Comparison of ENCODE assay signal across 10 cellular contexts in the genomic region with DNA sequence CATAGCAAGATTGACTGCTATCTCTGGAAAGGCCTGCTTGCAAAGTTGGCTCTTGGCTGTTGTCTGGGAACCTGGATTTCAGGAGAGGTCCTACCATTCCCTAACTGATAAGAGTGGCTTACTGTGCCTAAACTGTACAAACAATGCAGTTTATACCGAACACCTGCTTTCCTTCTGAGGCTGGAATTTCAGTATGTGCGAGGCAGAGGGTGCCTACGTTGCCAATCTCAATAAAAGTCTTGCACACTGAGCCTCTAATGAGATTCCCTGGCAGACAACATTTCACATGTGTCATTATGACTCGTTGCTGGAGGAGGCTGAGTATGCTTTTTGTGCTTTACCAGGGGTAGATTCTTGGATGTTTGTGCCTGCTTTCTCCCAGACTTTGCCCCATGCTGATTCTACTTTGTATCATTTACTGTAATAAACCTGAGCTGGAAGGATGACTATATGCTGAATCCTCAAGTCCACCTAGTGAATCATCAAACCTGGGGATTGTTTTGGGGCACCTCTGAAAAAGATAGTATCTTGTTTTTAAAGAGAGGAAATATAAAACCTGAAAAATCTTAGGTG. TPM values are rescaled to one million over a fixed set of nuclear protein-coding genes. Genes with fewer than 3 reads are reported as not detected.
DNase-seq lines count a peak whose midpoint lies in the region; ATAC-seq and TF ChIP-seq lines count a peak whose summit lies in the region.
"Had no signal": no experiment of that assay in that cellular context is flagged by ENCODE, and none has a peak within 500 bp of the region (broad histone marks: within the 10 kb centered on the region; RNA-seq: fewer than 3 reads in every experiment).

No MANE protein-coding gene starts in this region.

- no peaks in the 10 kb centered on the region for H4K20me1 ChIP-seq in GM23248 (ENCODE audit: insufficient read depth)

- DNase-seq in ACHN, result peak; percentile 74
- peak; percentile 85 for DNase-seq in GM23248
- peak; percentile 17 to 58 for DNase-seq in SHP77 (lab: John Stamatoyannopoulos, UW)
- DNase-seq in foreskin keratinocyte, result peak; percentile 93 to 97
- no peak for DNase-seq in NCI-H1694 (lab: John Stamatoyannopoulos, UW)
- DNase-seq in stimulated activated CD4-positive, alpha-beta T cell treated with anti-CD3 and anti-CD28 coated beads, Interleukin-12 subunit alpha, Interleukin-12 subunit beta, amount 100 ng/mL, for 4 hours, result no peak
- no peak for DNase-seq in NCI-H1092 (lab: John Stamatoyannopoulos, UW)
- DNase-seq: testis had no signal

- no peaks in the 10 kb centered on the region for H3K9me2 ChIP-seq in GM23248 (ENCODE audit: insufficient read depth)

- WGBS in GM23248 (ENCODE audit: low coverage in 1 of 2, low lambda C conversion rate in 2 of 2, missing lambda C conversion rate in 2 of 2), 2 experiments, result 28 to 31% methylated on average over 4 of the region's 4 CpGs

- H3K4me2 ChIP-seq in GM23248 (ENCODE audit: unreplicated experiment), result peak overlapping the region; percentile 53
- H3K4me2 ChIP-seq: KMS-11 had no signal

- ATAC-seq in foreskin keratinocyte (peak; percentile 98), GM19455 (IDR thresholded peaks at IDR 0.05; ENCODE audit: unreplicated experiment) (no peak)

- H3K9ac ChIP-seq in GM23248, result no peak overlapping the region
- H3K9ac ChIP-seq: KMS-11 had no signal

- no peaks in the 10 kb centered on the region for H3K9me3 ChIP-seq in GM23248 (ENCODE audit: low read depth)
- H3K9me3 ChIP-seq: testis had no signal

- no peak overlapping the region for H3K4me3 ChIP-seq in GM23248
- H3K4me3 ChIP-seq: testis had no signal

- H3K79me2 ChIP-seq in GM23248 (ENCODE audit: insufficient read depth), result no peaks in the 10 kb centered on the region

- H3K27ac ChIP-seq in GM23248, result peak overlapping the region; percentile 59
- peak overlapping the region; percentile 64 for H3K27ac ChIP-seq in foreskin keratinocyte
- H3K27ac ChIP-seq: KMS-11, testis had no signal

- H3K27me3 ChIP-seq in GM23248 (replicated peaks; ENCODE audit: insufficient read depth), result no peaks in the 10 kb centered on the region
- H3K27me3 ChIP-seq in foreskin keratinocyte, result no peaks in the 10 kb centered on the region
- H3K27me3 ChIP-seq: testis had no signal

- no peaks in the 10 kb centered on the region for H3K36me3 ChIP-seq in GM23248 (ENCODE audit: low read depth)

- in situ Hi-C loops in ACHN (cut with HindIII; ENCODE audit: low pct_ligation_motif_present, low pct_unique_long_range_greater_than_20kb, low sequenced_read_pairs) (no loop called here), GM23248 (cut with MboI) (no loop called here)

- H3F3A ChIP-seq in GM23248 (ENCODE audit: insufficient read depth), result peaks cover 19% of the 10 kb centered on the region; the same call in 1 of the 2 replicates

- H3K4me1 ChIP-seq in GM23248 (ENCODE audit: insufficient read depth) (peaks cover 20% of the 10 kb centered on the region), foreskin keratinocyte (peaks cover 45% of the 10 kb centered on the region)
- H3K4me1 ChIP-seq: testis had no signal

- no peak overlapping the region for H2AFZ ChIP-seq in GM23248

- TF ChIP-seq CTCF in foreskin keratinocyte (conservative IDR thresholded peaks at IDR 0.05), result no peak

RNA-seq across cellular contexts. Expression of a gene that starts 58.9 kb away (rescaled TPM):
- total RNA-seq in GM23248 (2014; rRNA removed; shearing (Covaris generic)), result 0.32 and 2.0 TPM in 2 replicates
- polyA plus RNA-seq in GM23248 (2016; fragmentation: Nextera tagmentation; extraction: Ambion mirVana), result 1.2 and 1.6 TPM in 2 replicates
- total RNA-seq in foreskin keratinocyte, result 0.21 and 0.31 TPM in 2 replicates
- 0.19 and 0.20 TPM in 2 replicates for polyA plus RNA-seq in foreskin keratinocyte

Comparison
In these comparisons a context has a peak if more than half of its experiments do, and no peak if none do; other contexts are left out.
1. DNase-seq: peak in ACHN (single experiment), GM23248 (single experiment), SHP77 (2 of 2) and foreskin keratinocyte (2 of 2); none in NCI-H1694 (single experiment), stimulated activated CD4-positive, alpha-beta T cell treated with anti-CD3 and anti-CD28 coated beads, Interleukin-12 subunit alpha, Interleukin-12 subunit beta, amount 100 ng/mL, for 4 hours (single experiment) and NCI-H1092 (single experiment).